In genomic region chr20:62381842-62382241, GRCh38 we compare ENCODE assay signal across 1 cellular context.
TF ChIP-seq lines count a peak whose summit lies in the region.

No MANE protein-coding gene starts in this region.

TF ChIP-seq in GM12878, 131 proteins besides CTCF, POLR2A, EP300 and RAD21:
- 0 out of 2 replicates have a peak, but pooled peaks have one; percentile 32 for TF ChIP-seq HDGF (IDR thresholded peaks at IDR 0.05)
- no peak for TF ChIP-seq PBX3 (IDR thresholded peaks at IDR 0.05; ENCODE audit: insufficient replicate concordance, low read depth, low read length)
